Comparison of ENCODE assay signal across 27 cellular contexts in genomic region chr15:73153024-73153423, GRCh38.
"Had no signal": no experiment of that assay in that cellular context is flagged by ENCODE, and none has a peak within 500 bp of the region (broad histone marks: within the 10 kb centered on the region; RNA-seq: fewer than 3 reads in every experiment).

No MANE protein-coding gene starts in this region.

- H3K27ac ChIP-seq: brain microvascular endothelial cell, coronary artery, esophagus muscularis mucosa, foreskin keratinocyte, gastroesophageal sphincter, heart right ventricle had no signal

- H3K4me3 ChIP-seq: coronary artery, dorsolateral prefrontal cortex, esophagus muscularis mucosa, gastroesophageal sphincter, heart right ventricle had no signal

- H3K36me3 ChIP-seq: brain microvascular endothelial cell had no signal

- DNase-seq: activated CD4-positive, alpha-beta memory T cell treated with anti-CD3 and anti-CD28 coated beads, Interleukin-2, amount 10 ng/mL, durations not matched to agents 7 days and 5 days; activated CD4-positive, alpha-beta T cell treated with anti-CD3 and anti-CD28 coated beads for 36 hours; activated CD4-positive, alpha-beta T cell treated with anti-CD3 and anti-CD28 coated beads, Interleukin-2, amount 10 ng/mL, durations not matched to agents 24 days and 14 days; activated CD4-positive, CD25-positive, alpha-beta regulatory T cell; activated CD4-positive, CD25-positive, alpha-beta regulatory T cell treated with anti-CD3 and anti-CD28 coated beads, Interleukin-2, amount 50 U/mL, for 72 hours; activated CD8-positive, alpha-beta memory T cell treated with anti-CD3 and anti-CD28 coated beads, Interleukin-2, amount 50 U/mL, for 48 hours; activated gamma-delta T cell; activated naive CD4-positive, alpha-beta T cell; activated naive CD4-positive, alpha-beta T cell treated with anti-CD3 and anti-CD28 coated beads, Interleukin-2, amount 10 ng/mL, durations not matched to agents 7 days and 5 days; activated T-cell treated with anti-CD3 and anti-CD28 coated beads for 4 hours; activated T-cell treated with anti-CD3 and anti-CD28 coated beads, Interleukin-2, amount 50 U/mL, for 24 hours; activated T-cell treated with anti-CD3 and anti-CD28 coated beads, Interleukin-2, amount 50 U/mL, for 72 hours; amniotic stem cell; anterior cingulate cortex; brain microvascular endothelial cell; effector memory CD4-positive, alpha-beta T cell; erythroblast; foreskin keratinocyte; heart right ventricle; T-helper 2 cell had no signal

- H3K4me3 Mint-ChIP-seq: activated CD4-positive, alpha-beta memory T cell treated with anti-CD3 and anti-CD28 coated beads, Interleukin-2, amount 10 ng/mL, durations not matched to agents 7 days and 5 days; activated CD4-positive, alpha-beta T cell treated with anti-CD3 and anti-CD28 coated beads for 36 hours; activated CD4-positive, alpha-beta T cell treated with anti-CD3 and anti-CD28 coated beads, Interleukin-2, amount 10 ng/mL, durations not matched to agents 24 days and 14 days; activated naive CD4-positive, alpha-beta T cell treated with anti-CD3 and anti-CD28 coated beads, Interleukin-2, amount 10 ng/mL, durations not matched to agents 7 days and 5 days; activated naive CD8-positive, alpha-beta T cell; activated T-cell treated with anti-CD3 and anti-CD28 coated beads, Interleukin-2, amount 50 U/mL, for 24 hours; activated T-cell treated with anti-CD3 and anti-CD28 coated beads, Interleukin-2, amount 50 U/mL, for 72 hours; central memory CD8-positive, alpha-beta T cell; dendritic cell treated with granulocyte-macrophage colony-stimulating factor and Interleukin-4, amounts not matched to agents 40 ng/mL and 50 ng/mL, for 4 days had no signal

- H3K4me1 Mint-ChIP-seq: activated naive CD4-positive, alpha-beta T cell treated with anti-CD3 and anti-CD28 coated beads, Interleukin-2, amount 10 ng/mL, durations not matched to agents 7 days and 5 days; central memory CD8-positive, alpha-beta T cell had no signal

- H3K27ac Mint-ChIP-seq: activated CD4-positive, alpha-beta memory T cell treated with anti-CD3 and anti-CD28 coated beads, Interleukin-2, amount 10 ng/mL, durations not matched to agents 7 days and 5 days; activated CD4-positive, alpha-beta T cell treated with anti-CD3 and anti-CD28 coated beads for 36 hours; activated CD4-positive, alpha-beta T cell treated with anti-CD3 and anti-CD28 coated beads, Interleukin-2, amount 10 ng/mL, durations not matched to agents 24 days and 14 days; activated naive CD4-positive, alpha-beta T cell treated with anti-CD3 and anti-CD28 coated beads, Interleukin-2, amount 10 ng/mL, durations not matched to agents 7 days and 5 days; activated naive CD8-positive, alpha-beta T cell; activated T-cell treated with anti-CD3 and anti-CD28 coated beads, Interleukin-2, amount 50 U/mL, for 24 hours; activated T-cell treated with anti-CD3 and anti-CD28 coated beads, Interleukin-2, amount 50 U/mL, for 72 hours; dendritic cell treated with granulocyte-macrophage colony-stimulating factor and Interleukin-4, amounts not matched to agents 40 ng/mL and 50 ng/mL, for 4 days had no signal

- ATAC-seq: activated CD4-positive, alpha-beta T cell treated with anti-CD3 and anti-CD28 coated beads for 36 hours; activated T-cell treated with anti-CD3 and anti-CD28 coated beads, Interleukin-2, amount 50 U/mL, for 72 hours; foreskin keratinocyte; gastroesophageal sphincter; heart right ventricle had no signal

- H3K4me1 ChIP-seq: esophagus muscularis mucosa, foreskin keratinocyte, gastroesophageal sphincter, heart right ventricle had no signal

- H3K27me3 Mint-ChIP-seq: activated CD4-positive, alpha-beta memory T cell treated with anti-CD3 and anti-CD28 coated beads, Interleukin-2, amount 10 ng/mL, durations not matched to agents 7 days and 5 days; activated CD4-positive, alpha-beta T cell treated with anti-CD3 and anti-CD28 coated beads for 36 hours; activated CD4-positive, alpha-beta T cell treated with anti-CD3 and anti-CD28 coated beads, Interleukin-2, amount 10 ng/mL, durations not matched to agents 24 days and 14 days; activated naive CD4-positive, alpha-beta T cell treated with anti-CD3 and anti-CD28 coated beads, Interleukin-2, amount 10 ng/mL, durations not matched to agents 7 days and 5 days; activated naive CD8-positive, alpha-beta T cell; activated T-cell treated with anti-CD3 and anti-CD28 coated beads, Interleukin-2, amount 50 U/mL, for 24 hours; central memory CD8-positive, alpha-beta T cell had no signal

- H3K36me3 Mint-ChIP-seq: activated naive CD4-positive, alpha-beta T cell treated with anti-CD3 and anti-CD28 coated beads, Interleukin-2, amount 10 ng/mL, durations not matched to agents 7 days and 5 days had no signal

- H3K27me3 ChIP-seq: brain microvascular endothelial cell, dorsolateral prefrontal cortex, esophagus muscularis mucosa, foreskin keratinocyte, gastroesophageal sphincter, heart right ventricle had no signal
